Comparison of ENCODE assay signal across 23 cellular contexts in genomic region chr11:93478841-93479240, GRCh38.
"Had no signal": no experiment of that assay in that cellular context is flagged by ENCODE, and none has a peak within 500 bp of the region (broad histone marks: within the 10 kb centered on the region; RNA-seq: fewer than 3 reads in every experiment).

No MANE protein-coding gene starts in this region.

- H3K9me3 Mint-ChIP-seq: effector memory CD8-positive, alpha-beta T cell; memory B cell; natural killer cell; stimulated activated effector memory CD8-positive, alpha-beta T cell treated with anti-CD3 and anti-CD28 coated beads, Interleukin-12 subunit alpha, Interleukin-12 subunit beta, amount 100 ng/mL, for 72 hours; type B pancreatic cell had no signal

- H3K9me3 ChIP-seq: colonic mucosa, prostate gland, right atrium auricular region, sigmoid colon, stomach, tibial artery had no signal

- FAIRE-seq: endometrium, frontal cortex, keratinocyte had no signal

- H3K79me2 ChIP-seq: parathyroid adenoma had no signal

- H3K36me3 ChIP-seq: colonic mucosa, prostate gland, right atrium auricular region had no signal

- H3K27me3 Mint-ChIP-seq: effector memory CD8-positive, alpha-beta T cell; memory B cell had no signal

- H2AFZ ChIP-seq: parathyroid adenoma had no signal

- H3K4me3 Mint-ChIP-seq: effector memory CD8-positive, alpha-beta T cell; memory B cell; natural killer cell; neural crest cell; stimulated activated effector memory CD8-positive, alpha-beta T cell treated with anti-CD3 and anti-CD28 coated beads, Interleukin-12 subunit alpha, Interleukin-12 subunit beta, amount 100 ng/mL, for 72 hours; type B pancreatic cell had no signal

- H3K4me1 ChIP-seq: parathyroid adenoma, prostate gland, sigmoid colon, tibial artery had no signal

- ATAC-seq: effector memory CD8-positive, alpha-beta T cell; left lobe of liver; natural killer cell; stimulated activated effector memory CD8-positive, alpha-beta T cell treated with anti-CD3 and anti-CD28 coated beads, Interleukin-12 subunit alpha, Interleukin-12 subunit beta, amount 100 ng/mL, for 72 hours had no signal

- DNase-seq: colonic mucosa; effector memory CD8-positive, alpha-beta T cell; erythroblast; hypothalamus; natural killer cell; sigmoid colon; stimulated activated CD4-positive, alpha-beta T cell treated with anti-CD3 and anti-CD28 coated beads, Interleukin-2, amount 100 ng/mL, for 24 hours; stimulated activated CD4-positive, alpha-beta T cell treated with anti-CD3 and anti-CD28 coated beads, Interleukin-4, amount 100 ng/mL, for 24 hours; stimulated activated naive CD4-positive, alpha-beta T cell treated with Interleukin-2 at 50 U/mL for 16 hours; stomach; tibial artery had no signal

- H3K27me3 ChIP-seq: colonic mucosa, right atrium auricular region, sigmoid colon, stomach, tibial artery had no signal

- H3K36me3 Mint-ChIP-seq: memory B cell; natural killer cell; stimulated activated effector memory CD8-positive, alpha-beta T cell treated with anti-CD3 and anti-CD28 coated beads, Interleukin-12 subunit alpha, Interleukin-12 subunit beta, amount 100 ng/mL, for 72 hours had no signal

- H3K4me1 Mint-ChIP-seq: memory B cell; natural killer cell; stimulated activated effector memory CD8-positive, alpha-beta T cell treated with anti-CD3 and anti-CD28 coated beads, Interleukin-12 subunit alpha, Interleukin-12 subunit beta, amount 100 ng/mL, for 72 hours had no signal

- H3K4me3 ChIP-seq: colonic mucosa, lung, prostate gland, right atrium auricular region, sigmoid colon, stomach, tibial artery had no signal

- H3K27ac ChIP-seq: colonic mucosa, parathyroid adenoma, prostate gland, right atrium auricular region, sigmoid colon, tibial artery had no signal

- H3K27ac Mint-ChIP-seq: effector memory CD8-positive, alpha-beta T cell; memory B cell; natural killer cell; stimulated activated effector memory CD8-positive, alpha-beta T cell treated with anti-CD3 and anti-CD28 coated beads, Interleukin-12 subunit alpha, Interleukin-12 subunit beta, amount 100 ng/mL, for 72 hours; type B pancreatic cell had no signal

- H3K9ac ChIP-seq: parathyroid adenoma had no signal
